Comparison of ENCODE assay signal across 8 cellular contexts in the genomic region with DNA sequence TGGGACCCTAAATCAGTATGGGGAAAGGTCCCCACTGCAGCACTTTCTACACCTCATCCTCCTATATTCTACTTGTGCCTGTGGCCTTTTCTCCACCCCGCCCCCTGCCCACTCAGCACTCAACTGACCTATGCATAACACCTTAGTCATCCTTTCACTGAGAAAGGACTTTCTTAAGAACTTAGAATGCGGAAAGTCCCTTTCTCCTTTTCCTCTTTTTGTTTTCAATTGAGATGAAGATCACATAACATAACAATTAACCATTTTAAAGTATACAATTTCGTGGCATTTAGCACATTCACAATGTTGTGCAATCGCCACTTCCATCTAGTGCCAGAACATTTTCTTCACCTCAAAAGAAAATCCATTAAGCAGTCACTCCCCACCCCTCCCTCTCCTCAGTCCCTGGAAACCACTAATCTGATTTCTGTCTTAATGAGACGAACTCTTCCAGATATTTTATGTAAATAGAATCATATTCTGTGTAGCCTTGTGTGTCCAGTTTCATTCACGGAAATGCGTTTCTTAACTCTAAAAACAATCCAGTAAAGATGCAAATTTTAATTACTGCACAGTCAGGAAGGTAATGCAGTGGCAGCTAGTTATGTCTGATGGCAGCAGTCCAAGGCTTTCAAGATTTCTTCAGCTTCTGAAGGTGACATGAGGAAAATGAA.
DNase-seq lines count a peak whose midpoint lies in the region; ATAC-seq and TF ChIP-seq lines count a peak whose summit lies in the region.

No MANE protein-coding gene starts in this region.

- ATAC-seq in GM19397 (IDR thresholded peaks at IDR 0.05; ENCODE audit: unreplicated experiment): peak; percentile 58
- ATAC-seq in activated naive CD8-positive, alpha-beta T cell treated with anti-CD3 and anti-CD28 coated beads, Interleukin-2, amount 50 U/mL, for 24 hours: peak; percentile 97
- no peak for ATAC-seq in GM19395 (IDR thresholded peaks at IDR 0.05; ENCODE audit: unreplicated experiment)

- no peak overlapping the region for H3K9ac ChIP-seq in MM.1S (ENCODE audit: low read length)

- H3K79me2 ChIP-seq in MM.1S (ENCODE audit: low read length): no peaks in the 10 kb centered on the region

- DNase-seq in AG09309 (ENCODE audit: low read depth) (peak; percentile 27), MM.1S (peak; percentile 39), non-pigmented ciliary epithelial cell (ENCODE audit: low read depth) (peak; percentile 53), NCI-H524 treated with DMSO at 0.1 percent for 48 hours (lab: John Stamatoyannopoulos, UW) (no peak), middle frontal gyrus (ENCODE audit: extremely low spot score, low spot score) (no peak)
- peak; percentile 71 for DNase-seq in activated naive CD8-positive, alpha-beta T cell treated with anti-CD3 and anti-CD28 coated beads, Interleukin-2, amount 50 U/mL, for 24 hours

- no peaks in the 10 kb centered on the region for H3K9me2 ChIP-seq in MM.1S (replicated peaks; ENCODE audit: insufficient read depth, low read length)

- no peaks in the 10 kb centered on the region for H3K27me3 Mint-ChIP-seq in activated naive CD8-positive, alpha-beta T cell treated with anti-CD3 and anti-CD28 coated beads, Interleukin-2, amount 50 U/mL, for 24 hours

- no peaks in the 10 kb centered on the region for H3K9me3 ChIP-seq in MM.1S (replicated peaks; ENCODE audit: insufficient read depth, low read length)

- H4K20me1 ChIP-seq in MM.1S (ENCODE audit: insufficient read depth, low read length): no peaks in the 10 kb centered on the region

- H2AFZ ChIP-seq in MM.1S (ENCODE audit: low read length): no peak overlapping the region

- H3K4me1 Mint-ChIP-seq in activated naive CD8-positive, alpha-beta T cell treated with anti-CD3 and anti-CD28 coated beads, Interleukin-2, amount 50 U/mL, for 24 hours: peaks cover 40% of the 10 kb centered on the region

- no peak overlapping the region for H3K27ac ChIP-seq in MM.1S (ENCODE audit: low read length)

- H3K4me2 ChIP-seq in MM.1S (ENCODE audit: low read depth, low read length): no peak overlapping the region

- no peaks in the 10 kb centered on the region for H3K36me3 Mint-ChIP-seq in activated naive CD8-positive, alpha-beta T cell treated with anti-CD3 and anti-CD28 coated beads, Interleukin-2, amount 50 U/mL, for 24 hours (ENCODE audit: low read depth)

- peak overlapping the region; percentile 50 for H3K4me3 Mint-ChIP-seq in activated naive CD8-positive, alpha-beta T cell treated with anti-CD3 and anti-CD28 coated beads, Interleukin-2, amount 50 U/mL, for 24 hours

- H3K9me3 Mint-ChIP-seq in activated naive CD8-positive, alpha-beta T cell treated with anti-CD3 and anti-CD28 coated beads, Interleukin-2, amount 50 U/mL, for 24 hours: no peaks in the 10 kb centered on the region

- TF ChIP-seq CTCF in AG09309 (IDR thresholded peaks at IDR 0.05; ENCODE audit: control insufficient read depth, insufficient read depth, low read depth, low read length, missing control alignments) (no peak), MM.1S (IDR thresholded peaks at IDR 0.05; ENCODE audit: low read length) (no peak)

- H3K4me1 ChIP-seq in MM.1S (ENCODE audit: low read length): no peaks in the 10 kb centered on the region

- H3K27me3 ChIP-seq in MM.1S (replicated peaks; ENCODE audit: insufficient read depth, low read length): peaks cover 4% of the 10 kb centered on the region; the same call in 1 of the 2 replicates

- H3K4me3 ChIP-seq in AG09309 (ENCODE audit: control insufficient read depth, low read depth, low read length) (no peak overlapping the region), MM.1S (ENCODE audit: low read length) (no peak overlapping the region)

- no peaks in the 10 kb centered on the region for H3F3A ChIP-seq in MM.1S (ENCODE audit: insufficient read depth, low read length)

- H3K36me3 ChIP-seq in MM.1S (replicated peaks; ENCODE audit: insufficient read depth, low read length): no peaks in the 10 kb centered on the region

- H3K27ac Mint-ChIP-seq in activated naive CD8-positive, alpha-beta T cell treated with anti-CD3 and anti-CD28 coated beads, Interleukin-2, amount 50 U/mL, for 24 hours: peak overlapping the region; percentile 68

Comparison
In these comparisons a context has a peak if more than half of its experiments do, and no peak if none do; other contexts are left out.
1. DNase-seq: peak in AG09309 (single experiment), MM.1S (single experiment), activated naive CD8-positive, alpha-beta T cell treated with anti-CD3 and anti-CD28 coated beads, Interleukin-2, amount 50 U/mL, for 24 hours (single experiment) and non-pigmented ciliary epithelial cell (single experiment); none in NCI-H524 treated with DMSO at 0.1 percent for 48 hours (single experiment) and middle frontal gyrus (single experiment).